Comparison of ENCODE assay signal across 17 cellular contexts in the genomic region with DNA sequence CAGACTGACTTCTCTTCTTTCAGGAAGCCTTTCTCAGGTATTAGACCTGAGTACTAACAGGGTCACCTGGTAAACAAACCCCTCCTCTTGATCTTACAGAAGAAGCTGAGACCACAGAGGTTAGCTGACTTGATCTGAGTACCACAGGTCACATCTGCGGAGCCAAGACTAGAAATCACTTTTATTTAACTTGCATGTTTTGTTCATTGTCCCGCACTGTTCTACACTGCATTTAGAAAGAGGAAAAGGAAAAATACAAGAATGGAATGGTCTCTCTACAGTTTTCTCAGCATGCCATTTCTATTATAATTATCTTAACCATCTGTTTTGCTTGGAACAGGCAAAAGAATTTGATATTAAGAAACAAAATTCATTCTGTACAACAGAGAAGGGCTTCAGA.
"Had no signal": no experiment of that assay in that cellular context is flagged by ENCODE, and none has a peak within 500 bp of the region (broad histone marks: within the 10 kb centered on the region; RNA-seq: fewer than 3 reads in every experiment).

No MANE protein-coding gene starts in this region.

- H3K36me3 ChIP-seq: esophagus squamous epithelium, gastrocnemius medialis, heart right ventricle, left lung, lower lobe of right lung, neural progenitor cell, sigmoid colon had no signal

- H3K9ac ChIP-seq: neural progenitor cell had no signal

- H3K9me3 ChIP-seq: esophagus squamous epithelium, gastrocnemius medialis, heart right ventricle, left lung, lower lobe of right lung, sigmoid colon had no signal

- H3K9me3 Mint-ChIP-seq: mesothelial cell of epicardium, neural progenitor cell had no signal

- H3K27me3 Mint-ChIP-seq: dendritic cell treated with granulocyte-macrophage colony-stimulating factor and Interleukin-4, amounts not matched to agents 40 ng/mL and 50 ng/mL, for 4 days; memory B cell had no signal

- H3K4me2 ChIP-seq: neural progenitor cell had no signal

- H3K27ac Mint-ChIP-seq: dendritic cell treated with granulocyte-macrophage colony-stimulating factor and Interleukin-4, amounts not matched to agents 40 ng/mL and 50 ng/mL, for 4 days; memory B cell; mesothelial cell of epicardium; natural killer cell; neural progenitor cell had no signal

- H3K4me3 ChIP-seq: esophagus squamous epithelium, gastrocnemius medialis, heart right ventricle, left lung, lower lobe of right lung, neural progenitor cell, sigmoid colon, skin epidermis had no signal

- H3K4me1 ChIP-seq: esophagus squamous epithelium, gastrocnemius medialis, heart right ventricle, left lung, lower lobe of right lung, sigmoid colon had no signal

- H3K4me3 Mint-ChIP-seq: dendritic cell treated with granulocyte-macrophage colony-stimulating factor and Interleukin-4, amounts not matched to agents 40 ng/mL and 50 ng/mL, for 4 days; memory B cell; mesothelial cell of epicardium; natural killer cell; neural progenitor cell had no signal

- H2AFZ ChIP-seq: neural progenitor cell had no signal

- H3K36me3 Mint-ChIP-seq: memory B cell, mesothelial cell of epicardium, natural killer cell, neural progenitor cell had no signal

- DNase-seq: central memory CD4-positive, alpha-beta T cell; esophagus squamous epithelium; gastrocnemius medialis; heart right ventricle; islet precursor cell; left lung; lower lobe of right lung; natural killer cell; occipital lobe; sigmoid colon; stimulated activated naive CD4-positive, alpha-beta T cell treated with Interleukin-2 at 50 U/mL for 16 hours; trophoblast cell had no signal

- H3K4me1 Mint-ChIP-seq: memory B cell, natural killer cell had no signal

- H3K27me3 ChIP-seq: esophagus squamous epithelium, gastrocnemius medialis, heart right ventricle, left lung, neural progenitor cell, sigmoid colon had no signal

- H3K27ac ChIP-seq: esophagus squamous epithelium, gastrocnemius medialis, heart right ventricle, left lung, lower lobe of right lung, neural progenitor cell, sigmoid colon, skin epidermis had no signal

- ATAC-seq: gastrocnemius medialis, heart right ventricle, left lung, lower lobe of right lung, natural killer cell had no signal
